In genomic region chr10:112823007-112823406, GRCh38 we compare ENCODE assay signal across 35 cellular contexts.
"Had no signal": no experiment of that assay in that cellular context is flagged by ENCODE, and none has a peak within 500 bp of the region (broad histone marks: within the 10 kb centered on the region; RNA-seq: fewer than 3 reads in every experiment).

No MANE protein-coding gene starts in this region.

- ATAC-seq: activated CD4-positive, alpha-beta T cell treated with anti-CD3 and anti-CD28 coated beads for 36 hours; activated CD4-positive, CD25-positive, alpha-beta regulatory T cell treated with anti-CD3 and anti-CD28 coated beads, Interleukin-2, amount 50 U/mL, for 24 hours; activated naive CD4-positive, alpha-beta T cell treated with anti-CD3 and anti-CD28 coated beads, Interleukin-2, amount 50 U/mL, for 72 hours; activated T-cell treated with anti-CD3 and anti-CD28 coated beads, Interleukin-2, amount 50 U/mL, for 4 hours; K562; PC-3 had no signal

- H3K4me3 Mint-ChIP-seq: activated CD4-positive, alpha-beta T cell treated with anti-CD3 and anti-CD28 coated beads for 36 hours; activated CD4-positive, alpha-beta T cell treated with anti-CD3 and anti-CD28 coated beads, Interleukin-2, amount 10 ng/mL, durations not matched to agents 7 days and 5 days; activated naive CD4-positive, alpha-beta T cell treated with anti-CD3 and anti-CD28 coated beads for 36 hours; activated T-cell treated with anti-CD3 and anti-CD28 coated beads, Interleukin-2, amount 50 U/mL, for 4 hours; activated T-helper 1 cell treated with anti-CD3 and anti-CD28 coated beads, Interleukin-12 subunit alpha, Interleukin-12 subunit beta, Interleukin-2, Interleukin-4 antibody, amounts not matched to agents 30 ng/mL and 10 ng/mL and 1 ng/mL, durations not matched to agents 14 hours and 24 hours and 36 hours; brain; T-helper 1 cell treated with Interleukin-12 subunit alpha and Interleukin-12 subunit beta and Interleukin-4 antibody, amounts not matched to agents 30 μg/mL and 1 μg/mL, for 36 hours; T-helper 2 cell treated with Interferon-gamma antibody and Interleukin-4, amounts not matched to agents 5 μg/mL and 100 μg/mL, for 36 hours had no signal

- H3K4me3 ChIP-seq: adrenal gland, K562, Peyer's patch, SJSA1 had no signal

- H3K27me3 ChIP-seq: adrenal gland, Peyer's patch, SJSA1 had no signal

- H3K4me1 Mint-ChIP-seq: activated CD4-positive, alpha-beta T cell treated with anti-CD3 and anti-CD28 coated beads for 36 hours; activated CD4-positive, alpha-beta T cell treated with anti-CD3 and anti-CD28 coated beads, Interleukin-2, amount 10 ng/mL, durations not matched to agents 7 days and 5 days had no signal

- H3K9me3 Mint-ChIP-seq: activated CD4-positive, alpha-beta T cell treated with anti-CD3 and anti-CD28 coated beads, Interleukin-2, amount 10 ng/mL, durations not matched to agents 7 days and 5 days; activated naive CD4-positive, alpha-beta T cell treated with anti-CD3 and anti-CD28 coated beads for 36 hours; activated naive CD4-positive, alpha-beta T cell treated with anti-CD3 and anti-CD28 coated beads, Interleukin-2, amount 50 U/mL, for 72 hours; activated T-cell treated with anti-CD3 and anti-CD28 coated beads, Interleukin-2, amount 50 U/mL, for 4 hours; activated T-helper 1 cell treated with anti-CD3 and anti-CD28 coated beads, Interleukin-12 subunit alpha, Interleukin-12 subunit beta, Interleukin-2, Interleukin-4 antibody, amounts not matched to agents 30 ng/mL and 10 ng/mL and 1 ng/mL, durations not matched to agents 14 hours and 24 hours and 36 hours; T-helper 1 cell treated with Interleukin-12 subunit alpha and Interleukin-12 subunit beta and Interleukin-4 antibody, amounts not matched to agents 30 μg/mL and 1 μg/mL, for 36 hours; T-helper 2 cell treated with Interferon-gamma antibody and Interleukin-4, amounts not matched to agents 5 μg/mL and 100 μg/mL, for 36 hours had no signal

- H3K9ac ChIP-seq: SK-N-SH had no signal

- H3K27ac ChIP-seq: adrenal gland, Peyer's patch, SJSA1 had no signal

- H3K9me3 ChIP-seq: adrenal gland, Peyer's patch, SJSA1, SK-N-SH had no signal

- H3K36me3 ChIP-seq: adrenal gland, Peyer's patch, SJSA1 had no signal

- H3K4me1 ChIP-seq: Peyer's patch, SJSA1 had no signal

- DNase-seq: activated CD4-positive, alpha-beta T cell treated with anti-CD3 and anti-CD28 coated beads for 36 hours; activated CD4-positive, alpha-beta T cell treated with anti-CD3 and anti-CD28 coated beads, Interleukin-2, amount 10 ng/mL, durations not matched to agents 7 days and 5 days; activated CD4-positive, alpha-beta T cell treated with anti-CD3 and anti-CD28 coated beads, Interleukin-2, amount 50 U/mL, for 48 hours; activated CD8-positive, alpha-beta memory T cell treated with anti-CD3 and anti-CD28 coated beads, Interleukin-2, amount 50 U/mL, for 4 hours; activated gamma-delta T cell treated with Interleukin-2 at 50 U/mL for 16 hours; activated naive CD4-positive, alpha-beta T cell treated with anti-CD3 and anti-CD28 coated beads for 36 hours; activated T-cell treated with anti-CD3 and anti-CD28 coated beads for 4 hours; activated T-cell treated with anti-CD3 and anti-CD28 coated beads, Interleukin-2, amount 50 U/mL, for 4 hours; adrenal gland; caudate nucleus; NCI-H1048; NCI-H1436 treated with DMSO at 0.1 percent for 48 hours; NCI-H1694 treated with DMSO at 0.1 percent for 48 hours; NCI-H2029; NCI-H2107; NCI-H2171; NCI-H510A; NCI-H526; NCI-H748 treated with DMSO at 0.1 percent for 48 hours; NK-92 treated with Interleukin-12 subunit alpha and Interleukin-12 subunit beta, amount 100 ng/mL, for 24 hours; PC-3; Peyer's patch; RPMI8226; SHP77 treated with DMSO at 0.1 percent for 48 hours; SK-N-SH had no signal

- H3K27me3 Mint-ChIP-seq: activated CD4-positive, alpha-beta T cell treated with anti-CD3 and anti-CD28 coated beads for 36 hours; activated CD4-positive, alpha-beta T cell treated with anti-CD3 and anti-CD28 coated beads, Interleukin-2, amount 10 ng/mL, durations not matched to agents 7 days and 5 days; brain had no signal

- H3K36me3 Mint-ChIP-seq: activated naive CD4-positive, alpha-beta T cell treated with anti-CD3 and anti-CD28 coated beads, Interleukin-2, amount 50 U/mL, for 72 hours had no signal

- H3K4me2 ChIP-seq: SK-N-SH had no signal

- H3K27ac Mint-ChIP-seq: activated CD4-positive, alpha-beta T cell treated with anti-CD3 and anti-CD28 coated beads for 36 hours; activated CD4-positive, alpha-beta T cell treated with anti-CD3 and anti-CD28 coated beads, Interleukin-2, amount 10 ng/mL, durations not matched to agents 7 days and 5 days; activated naive CD4-positive, alpha-beta T cell treated with anti-CD3 and anti-CD28 coated beads for 36 hours; activated naive CD4-positive, alpha-beta T cell treated with anti-CD3 and anti-CD28 coated beads, Interleukin-2, amount 50 U/mL, for 72 hours; activated T-helper 1 cell treated with anti-CD3 and anti-CD28 coated beads, Interleukin-12 subunit alpha, Interleukin-12 subunit beta, Interleukin-2, Interleukin-4 antibody, amounts not matched to agents 30 ng/mL and 10 ng/mL and 1 ng/mL, durations not matched to agents 14 hours and 24 hours and 36 hours; brain; T-helper 1 cell treated with Interleukin-12 subunit alpha and Interleukin-12 subunit beta and Interleukin-4 antibody, amounts not matched to agents 30 μg/mL and 1 μg/mL, for 36 hours; T-helper 2 cell treated with Interferon-gamma antibody and Interleukin-4, amounts not matched to agents 5 μg/mL and 100 μg/mL, for 36 hours had no signal

- FAIRE-seq: bronchial epithelial cell, K562, TTC549 had no signal
